Comparison of ENCODE assay signal across 9 cellular contexts in the genomic region with DNA sequence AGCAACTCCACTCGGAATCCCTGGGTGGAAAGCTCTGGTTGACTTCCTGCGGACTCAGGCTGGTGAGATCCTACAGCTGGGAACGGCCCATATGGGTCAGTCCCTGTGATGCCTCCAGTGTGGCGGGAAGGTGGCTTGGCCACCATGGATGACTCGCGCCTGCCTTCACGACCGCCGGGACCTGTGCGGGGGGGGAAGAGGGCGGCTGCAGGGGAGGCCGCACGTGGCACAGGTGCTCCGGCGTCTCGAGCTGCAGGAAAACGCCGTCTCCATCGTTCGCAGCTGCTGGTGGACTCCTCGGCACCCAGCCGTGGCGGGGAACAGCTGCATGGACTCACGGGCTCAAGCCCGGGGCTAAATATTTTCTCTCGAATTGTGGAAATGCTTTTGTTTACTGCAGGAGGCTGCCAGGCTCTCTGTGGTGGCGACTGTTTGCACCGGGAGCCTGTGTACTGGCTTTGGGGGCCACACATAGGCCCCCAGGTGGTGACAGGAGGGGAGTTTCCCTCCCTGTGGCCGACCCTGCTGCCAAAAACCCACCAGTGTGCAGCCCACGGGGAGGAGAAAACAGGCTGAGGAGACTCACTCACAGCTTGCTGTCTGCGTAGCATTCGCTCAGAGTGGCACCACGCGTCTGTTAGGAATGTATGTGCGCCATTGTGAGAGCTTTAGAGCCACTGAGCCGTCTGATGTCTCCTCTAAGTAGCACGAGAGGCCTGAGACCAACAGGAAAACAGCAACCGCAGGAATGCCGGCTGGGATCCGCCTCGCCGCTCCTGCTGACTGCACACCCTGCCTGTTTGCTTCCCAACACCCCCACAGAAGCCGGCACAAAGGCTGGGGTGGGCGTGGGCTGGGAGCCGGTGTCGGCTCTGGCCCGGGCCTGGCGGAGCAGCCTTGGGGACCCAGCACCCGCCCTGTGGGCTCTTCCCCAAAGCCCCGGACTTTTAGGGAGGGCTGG.
A peak's percentile ranks its signal among the peaks of the same experiment; 100 is the strongest.
DNase-seq lines count a peak whose midpoint lies in the region; ATAC-seq and TF ChIP-seq lines count a peak whose summit lies in the region.
"Had no signal": no experiment of that assay in that cellular context is flagged by ENCODE, and none has a peak within 500 bp of the region (broad histone marks: within the 10 kb centered on the region; RNA-seq: fewer than 3 reads in every experiment).

No MANE protein-coding gene starts in this region.

- H3K27me3 ChIP-seq in uterus, result no peaks in the 10 kb centered on the region

- H3K4me3 Mint-ChIP-seq in activated naive CD8-positive, alpha-beta T cell treated with anti-CD3 and anti-CD28 coated beads, Interleukin-2, amount 10 ng/mL, durations not matched to agents 7 days and 5 days, result no peak overlapping the region
- no peak overlapping the region for H3K4me3 Mint-ChIP-seq in activated naive CD8-positive, alpha-beta T cell treated with anti-CD3 and anti-CD28 coated beads, Interleukin-2, amount 50 U/mL, for 24 hours

- no peak overlapping the region for H3K27ac Mint-ChIP-seq in activated naive CD8-positive, alpha-beta T cell treated with anti-CD3 and anti-CD28 coated beads, Interleukin-2, amount 10 ng/mL, durations not matched to agents 7 days and 5 days
- no peak overlapping the region for H3K27ac Mint-ChIP-seq in activated naive CD8-positive, alpha-beta T cell treated with anti-CD3 and anti-CD28 coated beads, Interleukin-2, amount 50 U/mL, for 24 hours

- ATAC-seq in activated naive CD8-positive, alpha-beta T cell treated with anti-CD3 and anti-CD28 coated beads, Interleukin-2, amount 10 ng/mL, durations not matched to agents 7 days and 5 days (ENCODE audit: low read depth), result no peak
- ATAC-seq in activated naive CD8-positive, alpha-beta T cell treated with anti-CD3 and anti-CD28 coated beads, Interleukin-2, amount 50 U/mL, for 24 hours, result no peak
- ATAC-seq in left lobe of liver, result no peak

- DNase-seq in activated naive CD8-positive, alpha-beta T cell treated with anti-CD3 and anti-CD28 coated beads, Interleukin-2, amount 10 ng/mL, durations not matched to agents 7 days and 5 days, result peak; percentile 11
- DNase-seq in activated naive CD8-positive, alpha-beta T cell treated with anti-CD3 and anti-CD28 coated beads, Interleukin-2, amount 50 U/mL, for 24 hours, result no peak
- DNase-seq in astrocyte of the spinal cord (ENCODE audit: low read depth, low spot score), result peak; percentile 96
- DNase-seq in left kidney (ENCODE audit: low read depth, low spot score), result peak; percentile 90
- no peak for DNase-seq in uterus
- no peak for DNase-seq in left lobe of liver (ENCODE audit: low spot score)
- DNase-seq in NCI-H510A (lab: John Stamatoyannopoulos, UW), result no peak
- DNase-seq in NCI-H748 (lab: John Stamatoyannopoulos, UW; ENCODE audit: unreplicated experiment), result no peak
- DNase-seq: SIG-M5 had no signal

- no peaks in the 10 kb centered on the region for H3K9me3 Mint-ChIP-seq in activated naive CD8-positive, alpha-beta T cell treated with anti-CD3 and anti-CD28 coated beads, Interleukin-2, amount 10 ng/mL, durations not matched to agents 7 days and 5 days
- H3K9me3 Mint-ChIP-seq in activated naive CD8-positive, alpha-beta T cell treated with anti-CD3 and anti-CD28 coated beads, Interleukin-2, amount 50 U/mL, for 24 hours, result no peaks in the 10 kb centered on the region

- POLR2A ChIA-PET in activated naive CD8-positive, alpha-beta T cell treated with anti-CD3 and anti-CD28 coated beads, Interleukin-2, amount 10 ng/mL, durations not matched to agents 7 days and 5 days (lab: Charles Lee), result no interaction called here

- no peak for TF ChIP-seq POLR2A in uterus (IDR thresholded peaks at IDR 0.05)

- no peaks in the 10 kb centered on the region for H3K27me3 Mint-ChIP-seq in activated naive CD8-positive, alpha-beta T cell treated with anti-CD3 and anti-CD28 coated beads, Interleukin-2, amount 10 ng/mL, durations not matched to agents 7 days and 5 days
- H3K27me3 Mint-ChIP-seq in activated naive CD8-positive, alpha-beta T cell treated with anti-CD3 and anti-CD28 coated beads, Interleukin-2, amount 50 U/mL, for 24 hours, result no peaks in the 10 kb centered on the region

- H3K36me3 ChIP-seq in uterus, result no peaks in the 10 kb centered on the region

- H3K4me3 ChIP-seq in astrocyte of the spinal cord (ENCODE audit: low read depth, low read length), result no peak overlapping the region
- H3K4me3 ChIP-seq in uterus, result no peak overlapping the region

- no peaks in the 10 kb centered on the region for H3K4me1 ChIP-seq in uterus

- intact Hi-C loops in uterus (cut with DNase I; ENCODE audit: low total_unique reads), result no loop called here

- H3K27ac ChIP-seq in uterus, result peak overlapping the region; percentile 16 to 48

- peaks cover 2% of the 10 kb centered on the region for H3K36me3 Mint-ChIP-seq in activated naive CD8-positive, alpha-beta T cell treated with anti-CD3 and anti-CD28 coated beads, Interleukin-2, amount 10 ng/mL, durations not matched to agents 7 days and 5 days
- H3K36me3 Mint-ChIP-seq in activated naive CD8-positive, alpha-beta T cell treated with anti-CD3 and anti-CD28 coated beads, Interleukin-2, amount 50 U/mL, for 24 hours (ENCODE audit: low read depth), result no peaks in the 10 kb centered on the region

- no peaks in the 10 kb centered on the region for H3K4me1 Mint-ChIP-seq in activated naive CD8-positive, alpha-beta T cell treated with anti-CD3 and anti-CD28 coated beads, Interleukin-2, amount 10 ng/mL, durations not matched to agents 7 days and 5 days
- no peaks in the 10 kb centered on the region for H3K4me1 Mint-ChIP-seq in activated naive CD8-positive, alpha-beta T cell treated with anti-CD3 and anti-CD28 coated beads, Interleukin-2, amount 50 U/mL, for 24 hours

- in situ Hi-C loops in astrocyte of the spinal cord (cut with HindIII; ENCODE audit: low sequenced_read_pairs), result no loop called here

- no peak for TF ChIP-seq CTCF in astrocyte of the spinal cord (IDR thresholded peaks at IDR 0.05; ENCODE audit: low read depth, low read length)
- no peak for TF ChIP-seq CTCF in uterus (IDR thresholded peaks at IDR 0.05)

- no peaks in the 10 kb centered on the region for H3K9me3 ChIP-seq in uterus

Comparison
In these comparisons a context has a peak if more than half of its experiments do, and no peak if none do; other contexts are left out.
1. DNase-seq: peak in activated naive CD8-positive, alpha-beta T cell treated with anti-CD3 and anti-CD28 coated beads, Interleukin-2, amount 10 ng/mL, durations not matched to agents 7 days and 5 days (single experiment), astrocyte of the spinal cord (single experiment) and left kidney (single experiment); none in activated naive CD8-positive, alpha-beta T cell treated with anti-CD3 and anti-CD28 coated beads, Interleukin-2, amount 50 U/mL, for 24 hours (single experiment), uterus (0 of 2), left lobe of liver (single experiment), NCI-H510A (single experiment) and NCI-H748 (single experiment).